Comparison of ENCODE assay signal across 14 cellular contexts in the genomic region with DNA sequence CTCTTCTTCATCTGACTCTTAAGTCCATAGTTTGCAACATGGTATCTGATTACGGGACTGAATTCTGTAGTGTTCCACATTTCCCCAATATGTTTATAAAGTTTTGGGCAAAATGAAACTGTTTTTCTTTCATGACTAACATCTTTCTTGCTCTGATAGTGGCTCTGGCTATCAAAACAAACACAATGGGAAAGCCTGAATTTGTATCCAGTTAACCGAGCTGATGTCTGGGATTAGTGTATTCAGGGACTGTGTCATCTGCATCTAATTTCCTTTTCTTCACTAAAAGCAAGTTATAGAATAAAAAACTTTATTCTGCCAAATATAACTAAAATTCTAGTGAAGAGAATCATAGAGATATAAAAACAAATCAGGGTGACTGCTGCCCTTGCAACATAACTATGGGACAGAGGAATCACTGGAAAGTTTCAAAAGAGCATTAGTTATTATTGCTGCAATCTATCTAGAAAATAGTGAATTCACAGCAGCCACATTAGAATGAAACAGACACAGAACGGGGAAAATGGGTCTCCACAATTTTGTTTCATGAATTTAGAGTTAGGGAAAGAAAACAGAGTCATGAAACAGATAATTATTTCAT.
DNase-seq lines count a peak whose midpoint lies in the region; ATAC-seq and TF ChIP-seq lines count a peak whose summit lies in the region.
"Had no signal": no experiment of that assay in that cellular context is flagged by ENCODE, and none has a peak within 500 bp of the region (broad histone marks: within the 10 kb centered on the region; RNA-seq: fewer than 3 reads in every experiment).

No MANE protein-coding gene starts in this region.

- peak overlapping the region; percentile 35 for H3K27ac Mint-ChIP-seq in central memory CD8-positive, alpha-beta T cell (ENCODE audit: low read depth)
- peak overlapping the region; percentile 32 for H3K27ac Mint-ChIP-seq in memory B cell

- no peaks in the 10 kb centered on the region for H3K9me3 Mint-ChIP-seq in central memory CD8-positive, alpha-beta T cell
- H3K9me3 Mint-ChIP-seq in memory B cell = no peaks in the 10 kb centered on the region

- TF ChIP-seq CTCF in dorsolateral prefrontal cortex (IDR thresholded peaks at IDR 0.05 in 54 of 56, conservative IDR thresholded peaks at IDR 0.05 in 2 of 56; ENCODE audit: low read depth in 1 of 56, partially characterized antibody in 56 of 56) = no peak

- no peak overlapping the region for H3K4me3 Mint-ChIP-seq in central memory CD8-positive, alpha-beta T cell
- no peak overlapping the region for H3K4me3 Mint-ChIP-seq in memory B cell

- H3K27me3 ChIP-seq in ACC112 (ENCODE audit: insufficient read depth, low read length) (no peaks in the 10 kb centered on the region), GM23248 (replicated peaks; ENCODE audit: insufficient read depth) (no peaks in the 10 kb centered on the region), dorsolateral prefrontal cortex (no peaks in the 10 kb centered on the region), HAP-1 (ENCODE audit: low read depth) (no peaks in the 10 kb centered on the region)
- H3K27me3 ChIP-seq: BLaER1 treated with 17β-estradiol and CSF1 and Interleukin-3, amounts not matched to agents 10 nM and 100 nM; heart left ventricle had no signal

- no peaks in the 10 kb centered on the region for H3K9me3 ChIP-seq in GM23248 (ENCODE audit: low read depth)
- no peaks in the 10 kb centered on the region for H3K9me3 ChIP-seq in HAP-1
- H3K9me3 ChIP-seq: heart left ventricle, prostate gland had no signal

- no peaks in the 10 kb centered on the region for H3K27me3 Mint-ChIP-seq in central memory CD8-positive, alpha-beta T cell
- no peaks in the 10 kb centered on the region for H3K27me3 Mint-ChIP-seq in memory B cell

- ATAC-seq in central memory CD8-positive, alpha-beta T cell (replicated peaks; ENCODE audit: extremely low read depth, poor library complexity, severe bottlenecking) = no peak
- no peak for ATAC-seq in memory B cell (ENCODE audit: low read depth)
- no peak for ATAC-seq in GM18511 (IDR thresholded peaks at IDR 0.05; ENCODE audit: unreplicated experiment)
- no peak for ATAC-seq in HG02588 (IDR thresholded peaks at IDR 0.05; ENCODE audit: unreplicated experiment)
- ATAC-seq: Right ventricle myocardium inferior had no signal

- 15 to 20% methylated on average over 3 of the region's 3 CpGs for WGBS in GM23248 (ENCODE audit: low coverage in 1 of 2, low lambda C conversion rate in 2 of 2, missing lambda C conversion rate in 2 of 2), 2 experiments

- H3K79me2 ChIP-seq in ACC112 (ENCODE audit: control insufficient read depth, insufficient read depth, low read length, unreplicated experiment) (peaks cover 26% of the 10 kb centered on the region), GM23248 (ENCODE audit: insufficient read depth) (peaks cover 13% of the 10 kb centered on the region)

- H3K27ac ChIP-seq in ACC112 (ENCODE audit: low read depth, low read length) (peak overlapping the region; percentile 89), GM23248 (peak overlapping the region; percentile 59), dorsolateral prefrontal cortex (no peak overlapping the region)

- intact Hi-C loops in dorsolateral prefrontal cortex (cut with DNase I) = no loop called here

- H3K4me3 ChIP-seq in ACC112 (ENCODE audit: low read depth, low read length) = peak overlapping the region; percentile 63
- H3K4me3 ChIP-seq in GM23248 = peak overlapping the region; percentile 27; the same call in 1 of the 2 replicates
- H3K4me3 ChIP-seq in dorsolateral prefrontal cortex = no peak overlapping the region
- H3K4me3 ChIP-seq in HAP-1 = no peak overlapping the region
- H3K4me3 ChIP-seq: BLaER1 treated with 17β-estradiol and CSF1 and Interleukin-3, amounts not matched to agents 10 nM and 100 nM; heart left ventricle; prostate gland had no signal

- H2AFZ ChIP-seq in ACC112 (ENCODE audit: low read length, unreplicated experiment) (peak overlapping the region; percentile 82), GM23248 (peak overlapping the region; percentile 38; the same call in 1 of the 2 replicates)

- peak overlapping the region; percentile 17 for H3K9ac ChIP-seq in GM23248
- H3K9ac ChIP-seq: BLaER1 treated with 17β-estradiol and CSF1 and Interleukin-3, amounts not matched to agents 10 nM and 100 nM had no signal

- DNase-seq in GM23248 = peak; percentile 70
- DNase-seq in central memory CD8-positive, alpha-beta T cell (ENCODE audit: low spot score in 2 of 2) = no peak
- DNase-seq in memory B cell (ENCODE audit: low spot score in 2 of 2) = no peak
- no peak for DNase-seq in dorsolateral prefrontal cortex
- DNase-seq in HAP-1 (ENCODE audit: low spot score in 2 of 2) = no peak
- DNase-seq: heart left ventricle, NCI-H1048, NCI-H69 had no signal

- H3K36me3 Mint-ChIP-seq in central memory CD8-positive, alpha-beta T cell (ENCODE audit: insufficient read depth) = peaks cover 2% of the 10 kb centered on the region
- peaks cover 33% of the 10 kb centered on the region for H3K36me3 Mint-ChIP-seq in memory B cell

- in situ Hi-C loops in GM23248 (cut with MboI) (no loop called here), HAP-1 (cut with MboI; ENCODE audit: low sequenced_read_pairs) (no loop called here)

- H3K36me3 ChIP-seq in ACC112 (ENCODE audit: insufficient read depth, low read length) (peaks cover 28% of the 10 kb centered on the region), GM23248 (ENCODE audit: low read depth) (peaks cover 24% of the 10 kb centered on the region; the same call in 1 of the 2 replicates), HAP-1 (replicated peaks) (no peaks in the 10 kb centered on the region)
- H3K36me3 ChIP-seq: prostate gland had no signal

- H3K4me1 ChIP-seq in ACC112 (ENCODE audit: control insufficient read depth, insufficient read depth, low read length, unreplicated experiment) (peaks cover 42% of the 10 kb centered on the region), GM23248 (ENCODE audit: insufficient read depth) (peaks cover 22% of the 10 kb centered on the region), HAP-1 (peaks cover 2% of the 10 kb centered on the region; the same call in 1 of the 2 replicates)

- H3K4me1 Mint-ChIP-seq in central memory CD8-positive, alpha-beta T cell = peaks cover 38% of the 10 kb centered on the region
- peaks cover 9% of the 10 kb centered on the region for H3K4me1 Mint-ChIP-seq in memory B cell

- peak overlapping the region; percentile 69 for H3K4me2 ChIP-seq in GM23248 (ENCODE audit: unreplicated experiment)

- no peaks in the 10 kb centered on the region for H3K9me2 ChIP-seq in GM23248 (ENCODE audit: insufficient read depth)

- H3F3A ChIP-seq in GM23248 (ENCODE audit: insufficient read depth) = peaks cover 33% of the 10 kb centered on the region

- H4K20me1 ChIP-seq in GM23248 (ENCODE audit: insufficient read depth) = no peaks in the 10 kb centered on the region
- H4K20me1 ChIP-seq: BLaER1 treated with 17β-estradiol and CSF1 and Interleukin-3, amounts not matched to agents 10 nM and 100 nM had no signal

Comparison
In these comparisons a context has a peak if more than half of its experiments do, and no peak if none do; other contexts are left out.
1. H3K27ac ChIP-seq: peak in ACC112 (single experiment) and GM23248 (single experiment); none in dorsolateral prefrontal cortex (0 of 59).
2. H3K4me3 ChIP-seq: peak in ACC112 (single experiment) and GM23248 (single experiment); none in dorsolateral prefrontal cortex (0 of 59) and HAP-1 (single experiment).